In genomic region chr5:17222679-17223078, GRCh38 we compare ENCODE assay signal across 1 cellular context.
TF ChIP-seq lines count a peak whose summit lies in the region.

No MANE protein-coding gene starts in this region.

TF ChIP-seq in A549, 52 proteins besides CTCF, POLR2A, EP300 and RAD21:
- TF ChIP-seq HMGXB4 (CRISPR knock-in tag; IDR thresholded peaks at IDR 0.05; ENCODE audit: borderline replicate concordance) (no peak), KDM5A (IDR thresholded peaks at IDR 0.05) (no peak), HES2 (IDR thresholded peaks at IDR 0.05) (no peak), FOXS1 (CRISPR knock-in tag; IDR thresholded peaks at IDR 0.05) (no peak), ATOH8 (CRISPR knock-in tag; IDR thresholded peaks at IDR 0.05; ENCODE audit: low read depth) (no peak), CHD4 (IDR thresholded peaks at IDR 0.05; ENCODE audit: borderline replicate concordance) (no peak), RARB (CRISPR knock-in tag; IDR thresholded peaks at IDR 0.05) (no peak), EHMT2 (IDR thresholded peaks at IDR 0.05; ENCODE audit: low read depth) (no peak), NFE2L2 (conservative IDR thresholded peaks at IDR 0.05; ENCODE audit: low read length) (no peak), KDM1A (IDR thresholded peaks at IDR 0.05; ENCODE audit: low read depth) (no peak), E2F6 (IDR thresholded peaks at IDR 0.05; ENCODE audit: borderline replicate concordance, low read depth) (no peak), ZC3H11A (IDR thresholded peaks at IDR 0.05) (no peak), RFX5 (IDR thresholded peaks at IDR 0.05) (no peak), JUNB (IDR thresholded peaks at IDR 0.05) (no peak), GATA3 (IDR thresholded peaks at IDR 0.05; ENCODE audit: borderline replicate concordance) (no peak), HDAC2 (IDR thresholded peaks at IDR 0.05) (no peak), BCL3 (IDR thresholded peaks at IDR 0.05) (no peak)
